Comparison of ENCODE assay signal across 16 cellular contexts in the genomic region with DNA sequence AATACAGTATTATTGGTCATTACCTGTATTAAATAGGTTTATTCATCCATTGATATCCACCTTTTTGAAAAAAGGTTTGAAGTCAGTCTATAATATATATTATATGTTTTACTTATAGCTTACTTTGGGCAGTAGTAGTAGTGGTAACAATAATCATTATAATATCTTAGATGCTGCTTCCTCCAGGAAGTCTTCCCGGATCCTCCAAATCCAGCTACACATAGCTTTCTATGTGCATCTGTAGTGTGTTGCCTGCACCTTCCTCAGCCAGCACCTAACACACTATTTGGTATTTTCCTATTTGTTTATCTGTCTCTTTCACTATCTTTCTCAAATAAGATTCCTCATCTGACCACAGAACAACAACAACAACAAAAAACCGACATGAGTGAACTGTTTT.
DNase-seq lines count a peak whose midpoint lies in the region; ATAC-seq and TF ChIP-seq lines count a peak whose summit lies in the region.
"Had no signal": no experiment of that assay in that cellular context is flagged by ENCODE, and none has a peak within 500 bp of the region (broad histone marks: within the 10 kb centered on the region; RNA-seq: fewer than 3 reads in every experiment).

No MANE protein-coding gene starts in this region.

- H2AFZ ChIP-seq in smooth muscle cell (ENCODE audit: low read depth): no peak overlapping the region

- H3F3A ChIP-seq in smooth muscle cell (ENCODE audit: low read depth): no peaks in the 10 kb centered on the region

- WGBS in smooth muscle cell (ENCODE audit: low lambda C conversion rate): 55% methylated on average over 2 of the region's 2 CpGs

- H3K27ac ChIP-seq in BLaER1 treated with 17β-estradiol and CSF1 and Interleukin-3, amounts not matched to agents 10 nM and 100 nM: peak overlapping the region in 10 of 11 experiments; percentile 49 to 96 (median 90); a peak in 18 of 22 replicates
- H3K27ac ChIP-seq in smooth muscle cell (ENCODE audit: low read depth): no peak overlapping the region

- no peak for ATAC-seq in T-helper 17 cell
- no peak for ATAC-seq in GM21390 (IDR thresholded peaks at IDR 0.05; ENCODE audit: unreplicated experiment)
- ATAC-seq in HG03439 (IDR thresholded peaks at IDR 0.05; ENCODE audit: unreplicated experiment): no peak

- H3K4me3 ChIP-seq in BLaER1 treated with 17β-estradiol and CSF1 and Interleukin-3, amounts not matched to agents 10 nM and 100 nM: peak overlapping the region in 3 of 10 experiments; percentile 2 to 33 (median 17); a peak in 1 of 20 replicates
- H3K4me3 ChIP-seq in smooth muscle cell: no peak overlapping the region

- H3K79me2 ChIP-seq in smooth muscle cell (ENCODE audit: low read depth): peaks cover 70% of the 10 kb centered on the region

- peak overlapping the region; percentile 75 to 93 (median 86) for H3K4me2 ChIP-seq in BLaER1 treated with 17β-estradiol and CSF1 and Interleukin-3, amounts not matched to agents 10 nM and 100 nM
- peak overlapping the region; percentile 1 for H3K4me2 ChIP-seq in smooth muscle cell

- TF ChIP-seq CTCF in smooth muscle cell (IDR thresholded peaks at IDR 0.05; ENCODE audit: borderline replicate concordance, insufficient read depth, poor library complexity, severe bottlenecking): no peak

- no peak overlapping the region for H3K4me3 Mint-ChIP-seq in T-helper 17 cell
- H3K4me3 Mint-ChIP-seq: B cell; CD4-positive, alpha-beta memory T cell had no signal

- peaks cover 0 to 7% (median 0%) of the 10 kb centered on the region in 11 experiments; a peak in 2 of 22 replicates for H3K9me3 ChIP-seq in BLaER1 treated with 17β-estradiol and CSF1 and Interleukin-3, amounts not matched to agents 10 nM and 100 nM (replicated peaks in 1 of 11)
- H3K9me3 ChIP-seq in T-helper 17 cell (ENCODE audit: control insufficient read depth, low read length, poor library complexity, severe bottlenecking) (no peaks in the 10 kb centered on the region), smooth muscle cell (replicated peaks; ENCODE audit: low read depth) (no peaks in the 10 kb centered on the region)

- peak overlapping the region; percentile 29 for H3K27ac Mint-ChIP-seq in T-helper 17 cell
- H3K27ac Mint-ChIP-seq: CD4-positive, alpha-beta memory T cell had no signal

- no peaks in the 10 kb centered on the region for H3K27me3 ChIP-seq in BLaER1 treated with 17β-estradiol and CSF1 and Interleukin-3, amounts not matched to agents 10 nM and 100 nM
- H3K27me3 ChIP-seq in smooth muscle cell (ENCODE audit: low read depth): no peaks in the 10 kb centered on the region

- peaks cover 0 to 17% (median 11%) of the 10 kb centered on the region in 11 experiments; a peak in 14 of 22 replicates for H3K36me3 ChIP-seq in BLaER1 treated with 17β-estradiol and CSF1 and Interleukin-3, amounts not matched to agents 10 nM and 100 nM
- H3K36me3 ChIP-seq in smooth muscle cell (ENCODE audit: low read depth): no peaks in the 10 kb centered on the region

- peak overlapping the region in 9 of 11 experiments; percentile 2 to 83 (median 75); a peak in 17 of 22 replicates for H3K9ac ChIP-seq in BLaER1 treated with 17β-estradiol and CSF1 and Interleukin-3, amounts not matched to agents 10 nM and 100 nM
- no peak overlapping the region for H3K9ac ChIP-seq in smooth muscle cell (ENCODE audit: low read depth)

- DNase-seq in T-helper 17 cell (no peak), smooth muscle cell (lab: John Stamatoyannopoulos, UW; ENCODE audit: unreplicated experiment) (no peak), NOMO-1 treated with dmso at 0.1 percent for 144 hours (lab: John Stamatoyannopoulos, UW; ENCODE audit: unreplicated experiment) (no peak)
- DNase-seq: C1 segment of cervical spinal cord; Calu3; CD4-positive, alpha-beta memory T cell; COR-L47; DMS53; DMS79 treated with DMSO at 0.1 percent for 48 hours; GF-D8; GOT3; HCEC 1CT had no signal

- H4K20me1 ChIP-seq in BLaER1 treated with 17β-estradiol and CSF1 and Interleukin-3, amounts not matched to agents 10 nM and 100 nM: peaks cover 0 to 6% (median 0%) of the 10 kb centered on the region in 11 experiments; a peak in 1 of 22 replicates
- H4K20me1 ChIP-seq in smooth muscle cell (ENCODE audit: low read depth): peaks cover 46% of the 10 kb centered on the region

- peaks cover 6% of the 10 kb centered on the region for H3K36me3 Mint-ChIP-seq in T-helper 17 cell (ENCODE audit: low read depth)

- H3K4me1 Mint-ChIP-seq in T-helper 17 cell: peaks cover 22% of the 10 kb centered on the region

- peaks cover 85 to 100% (median 98%) of the 10 kb centered on the region in 10 experiments for H3K4me1 ChIP-seq in BLaER1 treated with 17β-estradiol and CSF1 and Interleukin-3, amounts not matched to agents 10 nM and 100 nM
- no peaks in the 10 kb centered on the region for H3K4me1 ChIP-seq in smooth muscle cell (ENCODE audit: low read depth)

- no peaks in the 10 kb centered on the region for H3K27me3 Mint-ChIP-seq in T-helper 17 cell
- H3K27me3 Mint-ChIP-seq: B cell; CD4-positive, alpha-beta memory T cell had no signal
